In genomic region chr14:23577004-23577681, GRCh38 we compare ENCODE assay signal across 10 cellular contexts. TPM values are rescaled to one million over a fixed set of nuclear protein-coding genes. Genes with fewer than 3 reads are reported as not detected.
A peak's percentile ranks its signal among the peaks of the same experiment; 100 is the strongest.
DNase-seq lines count a peak whose midpoint lies in the region; ATAC-seq, FAIRE-seq and TF ChIP-seq lines count a peak whose summit lies in the region.
"Had no signal": no experiment of that assay in that cellular context is flagged by ENCODE, and none has a peak within 500 bp of the region (broad histone marks: within the 10 kb centered on the region; RNA-seq: fewer than 3 reads in every experiment).

No MANE protein-coding gene starts in this region.

- no peak overlapping the region for H3K27ac Mint-ChIP-seq in T-helper 1 cell treated with Interleukin-12 subunit alpha and Interleukin-12 subunit beta and Interleukin-4 antibody, amounts not matched to agents 30 μg/mL and 1 μg/mL, for 36 hours

- H3K4me3 ChIP-seq in K562 (no peak overlapping the region), thyroid gland (replicated peaks in 1 of 3) (no peak overlapping the region)
- H3K4me3 ChIP-seq: BLaER1 had no signal

- H3K36me3 Mint-ChIP-seq in T-helper 1 cell treated with Interleukin-12 subunit alpha and Interleukin-12 subunit beta and Interleukin-4 antibody, amounts not matched to agents 30 μg/mL and 1 μg/mL, for 36 hours (ENCODE audit: low read depth): no peaks in the 10 kb centered on the region

- no peak overlapping the region for H3K9ac ChIP-seq in K562 (ENCODE audit: insufficient read depth in 1 of 2, low read depth in 2 of 2, low read length in 2 of 2)
- H3K9ac ChIP-seq: BLaER1 had no signal

- peaks cover 57% of the 10 kb centered on the region for H3K27me3 Mint-ChIP-seq in T-helper 1 cell treated with Interleukin-12 subunit alpha and Interleukin-12 subunit beta and Interleukin-4 antibody, amounts not matched to agents 30 μg/mL and 1 μg/mL, for 36 hours (ENCODE audit: low read depth)

- DNase-seq in T-helper 1 cell: no peak
- no peak for DNase-seq in K562 (ENCODE audit: extremely low read depth in 1 of 4, low spot score in 3 of 4)
- peak; percentile 84 for DNase-seq in left kidney (ENCODE audit: low read depth, low spot score)
- DNase-seq in thyroid gland: peak; percentile 37 to 41
- no peak for DNase-seq in T-helper 2 cell
- DNase-seq: stimulated activated CD4-positive, alpha-beta T cell treated with anti-CD3 and anti-CD28 coated beads, Interleukin-1b, Interleukin-23, amount 100 ng/mL, for 48 hours had no signal

- H3K9me1 ChIP-seq in K562 (ENCODE audit: control insufficient read depth, insufficient read depth, low read length): no peaks in the 10 kb centered on the region

- in situ Hi-C loops in K562 (cut with MboI): no loop called here

- peaks cover 18% of the 10 kb centered on the region for H3K4me1 Mint-ChIP-seq in T-helper 1 cell treated with Interleukin-12 subunit alpha and Interleukin-12 subunit beta and Interleukin-4 antibody, amounts not matched to agents 30 μg/mL and 1 μg/mL, for 36 hours (ENCODE audit: low read depth)

- no peak for FAIRE-seq in K562 (lab: Jason Lieb, UNC)

- POLR2A ChIA-PET in K562 (lab: Yijun Ruan, JAX): no interaction called here

- 44% methylated on average over 11 of the region's 67 CpGs for WGBS in K562 (ENCODE audit: insufficient coverage, low coverage, missing lambda C conversion rate)
- WGBS in thyroid gland, 2 donors: 4 to 5% methylated on average over 12 to 17 of the region's 67 CpGs

- no peaks in the 10 kb centered on the region for H3K27me3 ChIP-seq in K562 (ENCODE audit: control insufficient read depth in 2 of 2, insufficient read depth in 2 of 2, low read length in 2 of 2)
- peaks cover 31% of the 10 kb centered on the region for H3K27me3 ChIP-seq in thyroid gland

- ATAC-seq in K562 (no peak), HG02885 (IDR thresholded peaks at IDR 0.05; ENCODE audit: poor library complexity, unreplicated experiment) (no peak), GM21367 (IDR thresholded peaks at IDR 0.05; ENCODE audit: unreplicated experiment) (no peak)

- no peak for TF ChIP-seq EP300 in K562 (IDR thresholded peaks at IDR 0.05; ENCODE audit: low read length)

- no peaks in the 10 kb centered on the region for H3K9me3 Mint-ChIP-seq in T-helper 1 cell treated with Interleukin-12 subunit alpha and Interleukin-12 subunit beta and Interleukin-4 antibody, amounts not matched to agents 30 μg/mL and 1 μg/mL, for 36 hours

- CTCF ChIA-PET in K562 (lab: Yijun Ruan, JAX; ENCODE audit: low intra/inter-chr PET ratio): no interaction called here

- H3K36me3 ChIP-seq in K562 (ENCODE audit: control insufficient read depth, insufficient read depth, low read length) (no peaks in the 10 kb centered on the region), thyroid gland (no peaks in the 10 kb centered on the region)
- H3K36me3 ChIP-seq: BLaER1 had no signal

- no peak overlapping the region for H2AFZ ChIP-seq in K562 (ENCODE audit: low read depth, low read length)

- BruUV-seq in K562 (replicated peaks; lab: Mats Ljungman, UMichigan): no TSS peak

- TF ChIP-seq POLR2A in K562 (conservative IDR thresholded peaks at IDR 0.05): no peak
- TF ChIP-seq POLR2A in thyroid gland (IDR thresholded peaks at IDR 0.05): no peak

- H3K27ac ChIP-seq in K562 (ENCODE audit: extremely low read depth, low read depth, low read length) (no peak overlapping the region), thyroid gland (no peak overlapping the region)
- H3K27ac ChIP-seq: BLaER1 had no signal

- peak overlapping the region; percentile 2 for H3K4me3 Mint-ChIP-seq in T-helper 1 cell treated with Interleukin-12 subunit alpha and Interleukin-12 subunit beta and Interleukin-4 antibody, amounts not matched to agents 30 μg/mL and 1 μg/mL, for 36 hours

- H3K9me3 ChIP-seq in K562 (replicated peaks; ENCODE audit: control insufficient read depth, insufficient read depth, low read depth, low read length) (no peaks in the 10 kb centered on the region), thyroid gland (no peaks in the 10 kb centered on the region)

- no peak overlapping the region for H3K4me2 ChIP-seq in K562 (ENCODE audit: insufficient read depth, low read length)
- H3K4me2 ChIP-seq: BLaER1 had no signal

- intact Hi-C loops in K562 (cut with micrococcal nuclease): no loop called here
- intact Hi-C loops in thyroid gland (cut with DNase I): no loop called here

- H3K4me1 ChIP-seq in K562 (replicated peaks in 1 of 2; ENCODE audit: control insufficient read depth in 2 of 2, insufficient read depth in 2 of 2, low read length in 2 of 2) (peaks cover 0 to 7% of the 10 kb centered on the region in 2 experiments; a peak in 3 of 5 replicates), thyroid gland (peaks cover 6 to 20% of the 10 kb centered on the region in 2 donors)

- TF ChIP-seq CTCF in K562 (IDR thresholded peaks at IDR 0.05 in 2 of 3, conservative IDR thresholded peaks at IDR 0.05 in 1 of 3; ENCODE audit: insufficient read depth in 2 of 3, low read depth in 1 of 3, low read length in 3 of 3) (no peak), thyroid gland (IDR thresholded peaks at IDR 0.05) (no peak)

- no peaks in the 10 kb centered on the region for H3K79me2 ChIP-seq in K562 (ENCODE audit: control insufficient read depth, insufficient read depth, low read length)

- TF ChIP-seq RAD21 in K562 (CRISPR knock-in tag; conservative IDR thresholded peaks at IDR 0.05 in 1 of 2, IDR thresholded peaks at IDR 0.05 in 1 of 2): no peak

- no peaks in the 10 kb centered on the region for H4K20me1 ChIP-seq in K562 (replicated peaks; ENCODE audit: control insufficient read depth, insufficient read depth, low read length)
- H4K20me1 ChIP-seq: BLaER1 had no signal

RNA-seq across cellular contexts. Expression of gene JPH4, which starts 1.4 kb away (rescaled TPM):
- total RNA-seq in K562 (2011; cell fraction: chromatin; rRNA removed; ENCODE audit: low replicate concordance): not detected in 2 replicates
- total RNA-seq in K562 (2011; cell fraction: nucleolus; rRNA removed): not detected in 2 replicates
- 0.23 TPM in 1 of 2 replicates, not detected in the other for total RNA-seq in K562 (2011; cell fraction: nucleoplasm; rRNA removed)
- total RNA-seq in K562 (2014; rRNA removed) (0.04 TPM in 1 of 2 replicates, not detected in the other), K562 (2014; rRNA removed; fragmentation: Illumina TruSeq; extraction: Trizol) (not detected in 2 replicates), K562 (2015; rRNA removed; fragmentation: Illumina TruSeq; extraction: Trizol) (0.04 TPM in 1 of 2 replicates, not detected in the other), K562 (2021) (0.13 TPM in 2 replicates), thyroid gland (under 1 TPM in 3 of 4 donors, not detected in 1; 0.11 to 0.54 (median 0.27) TPM)
- polyA plus RNA-seq in K562 (2011; rRNA removed) (not detected in 2 replicates), K562 (2014; fragmentation: Illumina TruSeq; extraction: Trizol) (0.04 and 0.07 TPM in 2 replicates), K562 (2014; fragmentation: Nextera tagmentation; extraction: Ambion mirVana) (under 1 TPM in 1 of 2 experiments, not detected in 1; 0.06 TPM), K562 (2014; rRNA removed) (0.07 TPM in 1 of 2 replicates, not detected in the other)
- polyA plus RNA-seq in K562 (2011; cell fraction: cytosol; rRNA removed): 0.01 TPM in 1 of 2 replicates, not detected in the other
- polyA plus RNA-seq in K562 (2011; cell fraction: nucleus; rRNA removed): 0.07 TPM in 1 of 2 replicates, not detected in the other
- polyA plus RNA-seq in K562 (2012): 0.12 and 0.24 TPM in 2 replicates
- not detected in 2 replicates for polyA minus RNA-seq in K562 (2011; rRNA and poly(A)+ RNA removed)
- not detected in 2 replicates for polyA minus RNA-seq in K562 (2011; cell fraction: cytosol; rRNA and poly(A)+ RNA removed)
- polyA minus RNA-seq in K562 (2011; cell fraction: nucleus; rRNA and poly(A)+ RNA removed): not detected in 2 replicates

RNA-seq across cellular contexts. Expression of gene AP1G2, which starts 9.6 kb away (rescaled TPM):
- 396 and 1,008 TPM in 2 replicates for total RNA-seq in K562 (2011; cell fraction: chromatin; rRNA removed; ENCODE audit: low replicate concordance)
- total RNA-seq in K562 (2011; cell fraction: nucleolus; rRNA removed): 461 and 463 TPM in 2 replicates
- 346 and 364 TPM in 2 replicates for total RNA-seq in K562 (2011; cell fraction: nucleoplasm; rRNA removed)
- total RNA-seq in K562 (2014; rRNA removed) (19.1 and 25.8 TPM in 2 replicates), K562 (2014; rRNA removed; fragmentation: Illumina TruSeq; extraction: Trizol) (12.2 and 19.8 TPM in 2 replicates), K562 (2015; rRNA removed; fragmentation: Illumina TruSeq; extraction: Trizol) (27.7 and 31.9 TPM in 2 replicates), K562 (2021) (51.9 and 58.1 TPM in 2 replicates), thyroid gland (100 to 1,000 TPM in 3 of 4 donors, 10 to 100 TPM in 1; 71.6 to 128 (median 114) TPM)
- polyA plus RNA-seq in K562 (2011; rRNA removed) (65.3 and 135 TPM in 2 replicates), K562 (2014; fragmentation: Illumina TruSeq; extraction: Trizol) (41.3 and 56.2 TPM in 2 replicates), K562 (2014; fragmentation: Nextera tagmentation; extraction: Ambion mirVana) (10 to 100 TPM; 22.9 to 33.3 TPM), K562 (2014; rRNA removed) (73.4 and 83.5 TPM in 2 replicates)
- 61.3 and 70.5 TPM in 2 replicates for polyA plus RNA-seq in K562 (2011; cell fraction: cytosol; rRNA removed)
- polyA plus RNA-seq in K562 (2011; cell fraction: nucleus; rRNA removed): 934 and 1,029 TPM in 2 replicates
- 53.3 and 105 TPM in 2 replicates for polyA plus RNA-seq in K562 (2012)
- 35.0 and 46.6 TPM in 2 replicates for polyA minus RNA-seq in K562 (2011; rRNA and poly(A)+ RNA removed)
- 23.4 and 34.6 TPM in 2 replicates for polyA minus RNA-seq in K562 (2011; cell fraction: cytosol; rRNA and poly(A)+ RNA removed)
- 142 and 191 TPM in 2 replicates for polyA minus RNA-seq in K562 (2011; cell fraction: nucleus; rRNA and poly(A)+ RNA removed)

RNA-seq across cellular contexts. Expression of gene THTPA, which starts 21.1 kb away (rescaled TPM):
- total RNA-seq in K562 (2011; cell fraction: chromatin; rRNA removed; ENCODE audit: low replicate concordance): 2.6 and 8.1 TPM in 2 replicates
- 5.2 and 7.1 TPM in 2 replicates for total RNA-seq in K562 (2011; cell fraction: nucleolus; rRNA removed)
- total RNA-seq in K562 (2011; cell fraction: nucleoplasm; rRNA removed): 5.2 and 5.4 TPM in 2 replicates
- total RNA-seq in K562 (2014; rRNA removed) (5.2 and 12.2 TPM in 2 replicates), K562 (2014; rRNA removed; fragmentation: Illumina TruSeq; extraction: Trizol) (2.2 and 2.4 TPM in 2 replicates), K562 (2015; rRNA removed; fragmentation: Illumina TruSeq; extraction: Trizol) (3.8 and 4.2 TPM in 2 replicates), K562 (2021) (6.3 and 8.7 TPM in 2 replicates), thyroid gland (10 to 100 TPM; 15.3 to 48.1 (median 28.3) TPM)
- polyA plus RNA-seq in K562 (2011; rRNA removed) (2.2 and 3.8 TPM in 2 replicates), K562 (2014; fragmentation: Illumina TruSeq; extraction: Trizol) (6.8 and 8.4 TPM in 2 replicates), K562 (2014; fragmentation: Nextera tagmentation; extraction: Ambion mirVana) (1 to 10 TPM; 6.4 to 6.5 TPM), K562 (2014; rRNA removed) (5.1 and 9.4 TPM in 2 replicates)
- polyA plus RNA-seq in K562 (2011; cell fraction: cytosol; rRNA removed): 2.4 and 7.1 TPM in 2 replicates
- polyA plus RNA-seq in K562 (2011; cell fraction: nucleus; rRNA removed): 2.2 and 7.9 TPM in 2 replicates
- polyA plus RNA-seq in K562 (2012): 5.6 and 7.4 TPM in 2 replicates
- polyA minus RNA-seq in K562 (2011; rRNA and poly(A)+ RNA removed): 2.5 and 3.2 TPM in 2 replicates
- 2.7 and 2.9 TPM in 2 replicates for polyA minus RNA-seq in K562 (2011; cell fraction: cytosol; rRNA and poly(A)+ RNA removed)
- polyA minus RNA-seq in K562 (2011; cell fraction: nucleus; rRNA and poly(A)+ RNA removed): 2.4 and 2.8 TPM in 2 replicates

RNA-seq across cellular contexts. Expression of gene ZFHX2, which starts 25.6 kb away (rescaled TPM):
- 0.76 and 1.5 TPM in 2 replicates for total RNA-seq in K562 (2011; cell fraction: chromatin; rRNA removed; ENCODE audit: low replicate concordance)
- 0.26 and 0.67 TPM in 2 replicates for total RNA-seq in K562 (2011; cell fraction: nucleolus; rRNA removed)
- 0.15 and 0.23 TPM in 2 replicates for total RNA-seq in K562 (2011; cell fraction: nucleoplasm; rRNA removed)
- total RNA-seq in K562 (2014; rRNA removed) (0.29 TPM in 1 of 2 replicates, not detected in the other), K562 (2014; rRNA removed; fragmentation: Illumina TruSeq; extraction: Trizol) (0.10 and 0.11 TPM in 2 replicates), K562 (2015; rRNA removed; fragmentation: Illumina TruSeq; extraction: Trizol) (0.11 TPM in 2 replicates), K562 (2021) (0.11 and 0.22 TPM in 2 replicates), thyroid gland (1 to 10 TPM in 3 of 4 donors, under 1 TPM in 1; 0.46 to 2.3 (median 1.4) TPM)
- polyA plus RNA-seq in K562 (2011; rRNA removed) (0.06 and 0.16 TPM in 2 replicates), K562 (2014; fragmentation: Illumina TruSeq; extraction: Trizol) (0.03 and 0.09 TPM in 2 replicates), K562 (2014; fragmentation: Nextera tagmentation; extraction: Ambion mirVana) (not detected), K562 (2014; rRNA removed) (0.01 TPM in 1 of 2 replicates, not detected in the other)
- polyA plus RNA-seq in K562 (2011; cell fraction: cytosol; rRNA removed): under 0.01 and 0.04 TPM in 2 replicates
- 0.20 and 0.50 TPM in 2 replicates for polyA plus RNA-seq in K562 (2011; cell fraction: nucleus; rRNA removed)
- 0.06 and 0.07 TPM in 2 replicates for polyA plus RNA-seq in K562 (2012)
- polyA minus RNA-seq in K562 (2011; rRNA and poly(A)+ RNA removed): 0.15 and 0.18 TPM in 2 replicates
- not detected in 2 replicates for polyA minus RNA-seq in K562 (2011; cell fraction: cytosol; rRNA and poly(A)+ RNA removed)
- 0.22 and 0.54 TPM in 2 replicates for polyA minus RNA-seq in K562 (2011; cell fraction: nucleus; rRNA and poly(A)+ RNA removed)

RNA-seq across cellular contexts. Expression of gene DHRS2, which starts 59.0 kb away (rescaled TPM):
- 30.5 and 40.0 TPM in 2 replicates for total RNA-seq in K562 (2011; cell fraction: chromatin; rRNA removed; ENCODE audit: low replicate concordance)
- 19.0 and 24.3 TPM in 2 replicates for total RNA-seq in K562 (2011; cell fraction: nucleolus; rRNA removed)
- total RNA-seq in K562 (2011; cell fraction: nucleoplasm; rRNA removed): 27.1 and 32.4 TPM in 2 replicates
- 64.4 and 73.6 TPM in 2 replicates for total RNA-seq in K562 (2014; rRNA removed)
- total RNA-seq in K562 (2014; rRNA removed; fragmentation: Illumina TruSeq; extraction: Trizol): 57.9 and 68.7 TPM in 2 replicates
- total RNA-seq in K562 (2015; rRNA removed; fragmentation: Illumina TruSeq; extraction: Trizol): 73.2 and 73.4 TPM in 2 replicates
- total RNA-seq in K562 (2021): 59.4 and 62.9 TPM in 2 replicates
- polyA plus RNA-seq in K562 (2011; rRNA removed): 45.5 and 47.2 TPM in 2 replicates
- polyA plus RNA-seq in K562 (2011; cell fraction: cytosol; rRNA removed): 41.7 and 41.9 TPM in 2 replicates
- 62.7 and 78.6 TPM in 2 replicates for polyA plus RNA-seq in K562 (2011; cell fraction: nucleus; rRNA removed)
- 66.3 and 109 TPM in 2 replicates for polyA plus RNA-seq in K562 (2012)
- 89.3 and 90.9 TPM in 2 replicates for polyA plus RNA-seq in K562 (2014; fragmentation: Illumina TruSeq; extraction: Trizol)
- 1 to 10 TPM; 2.9 to 5.4 TPM for polyA plus RNA-seq in K562 (2014; fragmentation: Nextera tagmentation; extraction: Ambion mirVana)
- polyA plus RNA-seq in K562 (2014; rRNA removed): 96.8 and 107 TPM in 2 replicates
- polyA minus RNA-seq in K562 (2011; rRNA and poly(A)+ RNA removed): 27.5 and 28.1 TPM in 2 replicates
- polyA minus RNA-seq in K562 (2011; cell fraction: cytosol; rRNA and poly(A)+ RNA removed): 10.2 and 10.5 TPM in 2 replicates
- 15.2 and 21.5 TPM in 2 replicates for polyA minus RNA-seq in K562 (2011; cell fraction: nucleus; rRNA and poly(A)+ RNA removed)
- total RNA-seq in thyroid gland: not detected

Comparison
In these comparisons a context has a peak if more than half of its experiments do, and no peak if none do; other contexts are left out.
1. DNase-seq: peak in left kidney (single experiment) and thyroid gland (2 of 2); none in T-helper 1 cell (0 of 5), K562 (0 of 4) and T-helper 2 cell (0 of 5).